1 cellular context compared by ENCODE assay signal in genomic region chr5:142024771-142025304, GRCh38.
TF ChIP-seq lines count a peak whose summit lies in the region.

No MANE protein-coding gene starts in this region.

TF ChIP-seq in HEK293, 187 proteins besides CTCF, POLR2A, EP300 and RAD21 (continued from another document):
- TF ChIP-seq PRDM6 (tag by site-specific recombination; IDR thresholded peaks at IDR 0.05) = no peak
- TF ChIP-seq HIC1 (tag by site-specific recombination; IDR thresholded peaks at IDR 0.05) = no peak
- no peak for TF ChIP-seq ZNF16 (tag by site-specific recombination; IDR thresholded peaks at IDR 0.05; ENCODE audit: low read depth)
- TF ChIP-seq HOXC10 (CRISPR knock-in tag; IDR thresholded peaks at IDR 0.05) = no peak
- TF ChIP-seq ZNF148 (tag by site-specific recombination; IDR thresholded peaks at IDR 0.05; ENCODE audit: borderline replicate concordance) = no peak
- no peak for TF ChIP-seq ZNF155 (tag by site-specific recombination; IDR thresholded peaks at IDR 0.05)
- TF ChIP-seq ZNF596 (tag by site-specific recombination; IDR thresholded peaks at IDR 0.05) = peak; percentile 11; the same call in 1 of the 2 replicates
